Comparison of ENCODE assay signal across 18 cellular contexts in genomic region chr4:20960291-20960690, GRCh38.
DNase-seq lines count a peak whose midpoint lies in the region; ATAC-seq, FAIRE-seq and TF ChIP-seq lines count a peak whose summit lies in the region.
"Had no signal": no experiment of that assay in that cellular context is flagged by ENCODE, and none has a peak within 500 bp of the region (broad histone marks: within the 10 kb centered on the region; RNA-seq: fewer than 3 reads in every experiment).

No MANE protein-coding gene starts in this region.

- no peak for TF ChIP-seq CTCF in H1 (IDR thresholded peaks at IDR 0.05; ENCODE audit: control extremely low read depth in 1 of 3, insufficient read depth in 1 of 3, low read depth in 1 of 3, low read length in 3 of 3)
- no peak for TF ChIP-seq CTCF in nephron progenitor cell (IDR thresholded peaks at IDR 0.05)

- no peak overlapping the region for H4K8ac ChIP-seq in H1 (ENCODE audit: extremely low read depth, insufficient read depth, low read length)

- no peak overlapping the region for H3K14ac ChIP-seq in H1 (ENCODE audit: insufficient read length)

- peaks cover 0 to 1% (median 0%) of the 10 kb centered on the region in 4 experiments; a peak in 1 of 7 replicates for H3K27me3 ChIP-seq in H1 (replicated peaks in 1 of 4; ENCODE audit: control insufficient read depth in 3 of 4, extremely low read depth in 1 of 4, insufficient read depth in 3 of 4, low read length in 3 of 4)

- no peaks in the 10 kb centered on the region for H3K79me2 ChIP-seq in H1 (ENCODE audit: control insufficient read depth in 1 of 2, insufficient read depth in 2 of 2, low read length in 2 of 2)

- no peak overlapping the region for H2BK12ac ChIP-seq in H1 (ENCODE audit: low read depth, low read length)

- in situ Hi-C loops in G401 (cut with HindIII; ENCODE audit: low sequenced_read_pairs): no loop called here

- H3K23ac ChIP-seq in H1 (ENCODE audit: insufficient read length): no peak overlapping the region

- H3K27me3 Mint-ChIP-seq in nephron progenitor cell (ENCODE audit: low read depth, poor library complexity): peaks cover 9% of the 10 kb centered on the region
- H3K27me3 Mint-ChIP-seq: CD4-positive, CD25-positive, alpha-beta regulatory T cell had no signal

- H4K5ac ChIP-seq in H1 (ENCODE audit: insufficient read length, low read depth, low read length): no peak overlapping the region

- H2BK120ac ChIP-seq in H1 (replicated peaks; ENCODE audit: low read depth, low read length): no peak overlapping the region

- H3K9ac ChIP-seq in H1 (replicated peaks in 1 of 4; ENCODE audit: extremely low read depth in 1 of 4, low read depth in 3 of 4, low read length in 3 of 4): no peak overlapping the region

- CTCF ChIA-PET in H1 (lab: Charles Lee; ENCODE audit: partially characterized antibody): no interaction called here

- no peak for FAIRE-seq in H1 (lab: Jason Lieb, UNC)
- FAIRE-seq: GM12878, GM19239 had no signal

- no peak for TF ChIP-seq EP300 in H1 (IDR thresholded peaks at IDR 0.05; ENCODE audit: borderline replicate concordance in 1 of 2, low read depth in 2 of 2, low read length in 2 of 2)

- H3K4me3 Mint-ChIP-seq in nephron progenitor cell: no peak overlapping the region
- H3K4me3 Mint-ChIP-seq: CD4-positive, CD25-positive, alpha-beta regulatory T cell; CD8-positive, alpha-beta T cell had no signal

- H3K4me2 ChIP-seq in H1 (ENCODE audit: insufficient read depth in 1 of 2, low read depth in 2 of 2, low read length in 2 of 2): no peak overlapping the region

- H4K91ac ChIP-seq in H1 (replicated peaks; ENCODE audit: insufficient read length, low read length): no peak overlapping the region

- H2BK15ac ChIP-seq in H1 (ENCODE audit: low read length): no peak overlapping the region

- H3K4me1 ChIP-seq in H1 (replicated peaks in 1 of 4; ENCODE audit: control insufficient read depth in 3 of 4, insufficient read depth in 4 of 4, low read length in 3 of 4): no peaks in the 10 kb centered on the region
- H3K4me1 ChIP-seq: Caco-2 had no signal

- no peak overlapping the region for H2BK5ac ChIP-seq in H1 (ENCODE audit: low read depth, low read length)

- no peaks in the 10 kb centered on the region for H4K20me1 ChIP-seq in H1 (replicated peaks in 1 of 2; ENCODE audit: control insufficient read depth in 1 of 2, insufficient read depth in 2 of 2, low read length in 2 of 2)

- no peak overlapping the region for H3K18ac ChIP-seq in H1 (ENCODE audit: extremely low read depth, low read length)

- H3K23me2 ChIP-seq in H1 (ENCODE audit: low read depth, low read length): no peaks in the 10 kb centered on the region

- no peaks in the 10 kb centered on the region for H3K36me3 ChIP-seq in H1 (ENCODE audit: control insufficient read depth in 2 of 4, insufficient read depth in 4 of 4, low read length in 3 of 4)

- H2BK20ac ChIP-seq in H1 (ENCODE audit: low read length): no peak overlapping the region

- no peak overlapping the region for H3K27ac ChIP-seq in H1 (ENCODE audit: low read depth, low read length)

- H3K36me3 Mint-ChIP-seq in nephron progenitor cell (ENCODE audit: low read depth): no peaks in the 10 kb centered on the region
- H3K36me3 Mint-ChIP-seq: CD4-positive, CD25-positive, alpha-beta regulatory T cell; CD8-positive, alpha-beta T cell had no signal

- H3K9me3 ChIP-seq in H1 (ENCODE audit: insufficient read depth in 2 of 2, low read depth in 1 of 2, low read length in 1 of 2): no peaks in the 10 kb centered on the region
- H3K9me3 ChIP-seq: Caco-2 had no signal

- H2AK5ac ChIP-seq in H1 (ENCODE audit: low read depth, low read length): no peak overlapping the region

- 75% methylated on average over 6 of the region's 6 CpGs; no CpG with 5 or more reads in 1 of the 2 experiments for WGBS in H1 (ENCODE audit: extremely low coverage in 1 of 2, insufficient coverage in 1 of 2, insufficient read length in 1 of 2, insufficient replicate concordance in 2 of 2, low coverage in 1 of 2, low lambda C conversion rate in 2 of 2, missing lambda C conversion rate in 1 of 2), 2 experiments

- no peak overlapping the region for H3K4me3 ChIP-seq in H1 (ENCODE audit: extremely low read depth in 1 of 4, insufficient read depth in 2 of 4, low read depth in 3 of 4, low read length in 4 of 4)
- H3K4me3 ChIP-seq: GM12878 had no signal

- no peak for TF ChIP-seq RAD21 in H1 (IDR thresholded peaks at IDR 0.05 in 1 of 2, conservative IDR thresholded peaks at IDR 0.05 in 1 of 2; ENCODE audit: low read depth in 2 of 2, low read length in 2 of 2)

- no peak for TF ChIP-seq POLR2A in H1 (IDR thresholded peaks at IDR 0.05; ENCODE audit: control extremely low read depth in 1 of 2, low read depth in 2 of 2, low read length in 2 of 2)

- H2AFZ ChIP-seq in H1 (ENCODE audit: low read length): peak overlapping the region; percentile 85

- no peaks in the 10 kb centered on the region for H3K9me3 Mint-ChIP-seq in nephron progenitor cell
- H3K9me3 Mint-ChIP-seq: CD8-positive, alpha-beta T cell had no signal

- DNase-seq in G401 (ENCODE audit: low spot score) (peak; percentile 82), cerebellar cortex (ENCODE audit: low spot score) (peak; percentile 77), H1 (ENCODE audit: low read depth in 1 of 2, low spot score in 2 of 2) (no peak), renal cortical epithelial cell (ENCODE audit: low read depth) (peak; percentile 26), HuH-7.5 (ENCODE audit: low spot score) (no peak), CD1c-positive myeloid dendritic cell (ENCODE audit: extremely low spot score) (no peak), nephron progenitor cell (no peak)
- DNase-seq: Caco-2; CD4-positive, CD25-positive, alpha-beta regulatory T cell; CD8-positive, alpha-beta T cell; DND-41; GDM1; GOT3; H7; HCEC 1CT had no signal

- H3K4me1 Mint-ChIP-seq in nephron progenitor cell: no peaks in the 10 kb centered on the region

- no peak for ATAC-seq in GM21447 (IDR thresholded peaks at IDR 0.05; ENCODE audit: unreplicated experiment)
- ATAC-seq: CD8-positive, alpha-beta T cell; GM12878 had no signal

- no peaks in the 10 kb centered on the region for H3K79me1 ChIP-seq in H1 (ENCODE audit: low read depth, low read length)

- no peak overlapping the region for H3K56ac ChIP-seq in H1 (replicated peaks; ENCODE audit: insufficient read length, low read depth, low read length)

- H3K4ac ChIP-seq in H1 (replicated peaks; ENCODE audit: insufficient read length, low read depth, low read length): no peak overlapping the region

- POLR2A ChIA-PET in H1 (lab: Charles Lee; ENCODE audit: partially characterized antibody): no interaction called here

- H3K27ac Mint-ChIP-seq in nephron progenitor cell: no peak overlapping the region
- H3K27ac Mint-ChIP-seq: CD4-positive, CD25-positive, alpha-beta regulatory T cell; CD8-positive, alpha-beta T cell had no signal

TF ChIP-seq in H1, 55 proteins besides CTCF, POLR2A, EP300 and RAD21:
- TF ChIP-seq JUN (IDR thresholded peaks at IDR 0.05; ENCODE audit: low read depth, low read length) (no peak), SP2 (IDR thresholded peaks at IDR 0.05; ENCODE audit: low read length) (no peak), CHD1 (IDR thresholded peaks at IDR 0.05; ENCODE audit: low read depth, low read length) (no peak)

Comparison
In these comparisons a context has a peak if more than half of its experiments do, and no peak if none do; other contexts are left out.
1. DNase-seq: peak in G401 (single experiment), cerebellar cortex (single experiment) and renal cortical epithelial cell (single experiment); none in H1 (0 of 2), HuH-7.5 (single experiment), CD1c-positive myeloid dendritic cell (single experiment) and nephron progenitor cell (single experiment).